ENCODE assay signal across 16 cellular contexts in the genomic region with DNA sequence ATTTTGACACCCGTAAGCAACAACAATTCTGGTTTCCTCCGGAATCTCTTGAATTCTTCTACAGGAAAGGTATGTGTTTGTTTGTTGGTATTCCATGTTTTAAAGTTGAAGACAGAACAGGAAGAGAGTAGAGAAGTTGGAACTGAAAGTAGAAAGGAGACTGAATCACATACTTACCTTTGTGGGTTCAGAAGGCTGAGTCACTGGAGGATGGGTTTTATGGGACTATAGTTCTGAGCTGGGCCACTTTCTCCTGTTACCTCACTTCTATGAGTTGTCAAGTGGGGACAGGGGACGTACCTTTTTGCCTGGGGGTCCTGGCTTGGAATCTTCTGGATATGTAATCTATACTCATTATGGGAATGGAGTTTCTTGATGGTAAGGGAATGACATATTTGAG. TPM values are rescaled to one million over a fixed set of nuclear protein-coding genes. Genes with fewer than 3 reads are reported as not detected.
DNase-seq lines count a peak whose midpoint lies in the region; ATAC-seq and TF ChIP-seq lines count a peak whose summit lies in the region.
"Had no signal": no experiment of that assay in that cellular context is flagged by ENCODE, and none has a peak within 500 bp of the region (broad histone marks: within the 10 kb centered on the region; RNA-seq: fewer than 3 reads in every experiment).

No MANE protein-coding gene starts in this region.

- peaks cover 42% of the 10 kb centered on the region for H3K4me1 Mint-ChIP-seq in activated CD4-positive, alpha-beta T cell treated with anti-CD3 and anti-CD28 coated beads, Interleukin-2, amount 10 ng/mL, durations not matched to agents 24 days and 14 days
- H3K4me1 Mint-ChIP-seq in activated CD4-positive, alpha-beta T cell treated with anti-CD3 and anti-CD28 coated beads, Interleukin-2, amount 10 ng/mL, durations not matched to agents 7 days and 5 days = peaks cover 40% of the 10 kb centered on the region

- H3K4me1 ChIP-seq in RWPE2 (ENCODE audit: insufficient read depth, poor library complexity, severe bottlenecking) = no peaks in the 10 kb centered on the region

- H3K36me3 Mint-ChIP-seq in activated CD4-positive, alpha-beta T cell treated with anti-CD3 and anti-CD28 coated beads, Interleukin-2, amount 10 ng/mL, durations not matched to agents 24 days and 14 days (ENCODE audit: low read depth) = peaks cover 93% of the 10 kb centered on the region
- H3K36me3 Mint-ChIP-seq in activated CD4-positive, alpha-beta T cell treated with anti-CD3 and anti-CD28 coated beads, Interleukin-2, amount 10 ng/mL, durations not matched to agents 7 days and 5 days (ENCODE audit: low read depth) = peaks cover 95% of the 10 kb centered on the region

- H3K27ac Mint-ChIP-seq in activated CD4-positive, alpha-beta T cell treated with anti-CD3 and anti-CD28 coated beads, Interleukin-2, amount 10 ng/mL, durations not matched to agents 24 days and 14 days = peak overlapping the region; percentile 61
- H3K27ac Mint-ChIP-seq in activated CD4-positive, alpha-beta T cell treated with anti-CD3 and anti-CD28 coated beads, Interleukin-2, amount 10 ng/mL, durations not matched to agents 7 days and 5 days = no peak overlapping the region
- H3K27ac Mint-ChIP-seq: endodermal cell had no signal

- H3K4me3 Mint-ChIP-seq in activated CD4-positive, alpha-beta T cell treated with anti-CD3 and anti-CD28 coated beads, Interleukin-2, amount 10 ng/mL, durations not matched to agents 24 days and 14 days = no peak overlapping the region
- no peak overlapping the region for H3K4me3 Mint-ChIP-seq in activated CD4-positive, alpha-beta T cell treated with anti-CD3 and anti-CD28 coated beads, Interleukin-2, amount 10 ng/mL, durations not matched to agents 7 days and 5 days
- H3K4me3 Mint-ChIP-seq: endodermal cell had no signal

- intact Hi-C loops in activated CD4-positive, alpha-beta T cell treated with anti-CD3 and anti-CD28 coated beads, Interleukin-2, amount 10 ng/mL, durations not matched to agents 24 days and 14 days (cut with micrococcal nuclease) = loop anchor here (1.0 to 5.0 kb wide), 2 partner anchors 40 to 141 kb away; a partner anchor contains a TSS

- CTCF ChIA-PET in activated CD4-positive, alpha-beta T cell treated with anti-CD3 and anti-CD28 coated beads, Interleukin-2, amount 10 ng/mL, durations not matched to agents 7 days and 5 days (lab: Charles Lee) = no interaction called here

- no peak for DNase-seq in activated CD4-positive, alpha-beta T cell treated with anti-CD3 and anti-CD28 coated beads, Interleukin-2, amount 10 ng/mL, durations not matched to agents 24 days and 14 days
- DNase-seq in activated CD4-positive, alpha-beta T cell treated with anti-CD3 and anti-CD28 coated beads, Interleukin-2, amount 10 ng/mL, durations not matched to agents 7 days and 5 days = no peak
- no peak for DNase-seq in RWPE2 (ENCODE audit: low spot score)
- peak; percentile 15 for DNase-seq in renal cortical epithelial cell (ENCODE audit: low read depth)
- DNase-seq in T-helper 9 cell = no peak
- DNase-seq in T1000 (lab: John Stamatoyannopoulos, UW) = no peak
- DNase-seq: ACHN, DMS153, endodermal cell, NCI-H1048, NCI-H526, retina, SHP77 treated with DMSO at 0.1 percent for 48 hours, transverse colon had no signal

- TF ChIP-seq CTCF in RWPE2 (IDR thresholded peaks at IDR 0.05; ENCODE audit: poor library complexity, severe bottlenecking) = no peak

- H3K27me3 ChIP-seq in RWPE2 (ENCODE audit: insufficient read depth, poor library complexity, severe bottlenecking) = no peaks in the 10 kb centered on the region
- H3K27me3 ChIP-seq: transverse colon had no signal

- no peaks in the 10 kb centered on the region for H3K27me3 Mint-ChIP-seq in activated CD4-positive, alpha-beta T cell treated with anti-CD3 and anti-CD28 coated beads, Interleukin-2, amount 10 ng/mL, durations not matched to agents 24 days and 14 days
- no peaks in the 10 kb centered on the region for H3K27me3 Mint-ChIP-seq in activated CD4-positive, alpha-beta T cell treated with anti-CD3 and anti-CD28 coated beads, Interleukin-2, amount 10 ng/mL, durations not matched to agents 7 days and 5 days

- peaks cover 95% of the 10 kb centered on the region for H3K36me3 ChIP-seq in RWPE2 (ENCODE audit: low read depth)

- ATAC-seq in RWPE2 (ENCODE audit: low read depth) (peak; percentile 52; the same call in 1 of the 3 replicates), GM21526 (IDR thresholded peaks at IDR 0.05; ENCODE audit: low FRiP score, unreplicated experiment) (no peak)

- H3K9me3 Mint-ChIP-seq in activated CD4-positive, alpha-beta T cell treated with anti-CD3 and anti-CD28 coated beads, Interleukin-2, amount 10 ng/mL, durations not matched to agents 24 days and 14 days = peaks cover 4% of the 10 kb centered on the region
- H3K9me3 Mint-ChIP-seq in activated CD4-positive, alpha-beta T cell treated with anti-CD3 and anti-CD28 coated beads, Interleukin-2, amount 10 ng/mL, durations not matched to agents 7 days and 5 days = no peaks in the 10 kb centered on the region
- H3K9me3 Mint-ChIP-seq: endodermal cell had no signal

- H3K9me3 ChIP-seq in RWPE2 (ENCODE audit: severe bottlenecking) = no peaks in the 10 kb centered on the region
- H3K9me3 ChIP-seq: transverse colon had no signal

- POLR2A ChIA-PET in activated CD4-positive, alpha-beta T cell treated with anti-CD3 and anti-CD28 coated beads, Interleukin-2, amount 10 ng/mL, durations not matched to agents 7 days and 5 days (lab: Charles Lee) = no interaction called here

- no peak overlapping the region for H3K27ac ChIP-seq in RWPE2 (ENCODE audit: poor library complexity, severe bottlenecking)
- H3K27ac ChIP-seq in cingulate gyrus (ENCODE audit: low read depth, low read length) = peak overlapping the region; percentile 78

- no peak overlapping the region for H3K4me3 ChIP-seq in RWPE2 (ENCODE audit: severe bottlenecking)
- H3K4me3 ChIP-seq: transverse colon had no signal

RNA-seq across cellular contexts. Expression of a gene that starts 40.9 kb away (rescaled TPM):
- total RNA-seq in activated CD4-positive, alpha-beta T cell treated with anti-CD3 and anti-CD28 coated beads, Interleukin-2, amount 10 ng/mL, durations not matched to agents 24 days and 14 days = 69.6 and 74.0 TPM in 2 replicates
- 10 to 100 TPM; 86.1 to 86.9 TPM for total RNA-seq in activated CD4-positive, alpha-beta T cell treated with anti-CD3 and anti-CD28 coated beads, Interleukin-2, amount 10 ng/mL, durations not matched to agents 7 days and 5 days
- 21.4 and 59.9 TPM in 2 replicates for total RNA-seq in renal cortical epithelial cell
